Comparison of ENCODE assay signal across 8 cellular contexts in genomic region chr7:37287093-37287492, GRCh38.
DNase-seq lines count a peak whose midpoint lies in the region; ATAC-seq and TF ChIP-seq lines count a peak whose summit lies in the region.

No MANE protein-coding gene starts in this region.

- intact Hi-C loops in colonic mucosa (cut with DNase I) = loop anchor here (5.0 to 10.0 kb wide), 2 partner anchors 208 to 545 kb away; no protein-coding TSS in a partner anchor

- H3K9me3 ChIP-seq in colonic mucosa = no peaks in the 10 kb centered on the region

- no peak for TF ChIP-seq CTCF in colonic mucosa (IDR thresholded peaks at IDR 0.05)

- no peaks in the 10 kb centered on the region for H3K27me3 ChIP-seq in colonic mucosa

- no peak overlapping the region for H3K4me3 ChIP-seq in colonic mucosa

- H3K4me1 ChIP-seq in colonic mucosa = peaks cover 2% of the 10 kb centered on the region

- peak overlapping the region; percentile 34 for H3K27ac Mint-ChIP-seq in activated T-helper 17 cell treated with anti-CD3 and anti-CD28 coated beads, Interleukin-2, amount 50 U/mL, for 72 hours

- peaks cover 12% of the 10 kb centered on the region for H3K4me1 Mint-ChIP-seq in activated T-helper 17 cell treated with anti-CD3 and anti-CD28 coated beads, Interleukin-2, amount 50 U/mL, for 72 hours

- peaks cover 4% of the 10 kb centered on the region for H3K36me3 Mint-ChIP-seq in activated T-helper 17 cell treated with anti-CD3 and anti-CD28 coated beads, Interleukin-2, amount 50 U/mL, for 72 hours (ENCODE audit: low read depth)

- H3K9ac ChIP-seq in colonic mucosa (ENCODE audit: low read depth in 2 of 2, low read length in 2 of 2) = no peak overlapping the region

- H3K27me3 Mint-ChIP-seq in activated T-helper 17 cell treated with anti-CD3 and anti-CD28 coated beads, Interleukin-2, amount 50 U/mL, for 72 hours = no peaks in the 10 kb centered on the region

- DNase-seq in COLO668 (lab: John Stamatoyannopoulos, UW; ENCODE audit: unreplicated experiment) (peak; percentile 28), HuH-7.5 (ENCODE audit: low spot score) (peak; percentile 21), amygdala (lab: John Stamatoyannopoulos, UW) (no peak), UCSD-AML1 (lab: John Stamatoyannopoulos, UW; ENCODE audit: unreplicated experiment) (no peak), T-helper 1 cell (no peak), colonic mucosa (no peak)

- no peaks in the 10 kb centered on the region for H3K9me3 Mint-ChIP-seq in activated T-helper 17 cell treated with anti-CD3 and anti-CD28 coated beads, Interleukin-2, amount 50 U/mL, for 72 hours

- no peak overlapping the region for H3K27ac ChIP-seq in colonic mucosa

- H3K36me3 ChIP-seq in colonic mucosa = no peaks in the 10 kb centered on the region

- H3K4me3 Mint-ChIP-seq in activated T-helper 17 cell treated with anti-CD3 and anti-CD28 coated beads, Interleukin-2, amount 50 U/mL, for 72 hours = no peak overlapping the region

- peak; percentile 56 for ATAC-seq in GM19452 (IDR thresholded peaks at IDR 0.05; ENCODE audit: unreplicated experiment)
- no peak for ATAC-seq in activated T-helper 17 cell treated with anti-CD3 and anti-CD28 coated beads, Interleukin-2, amount 50 U/mL, for 72 hours (replicated peaks)

Comparison
In these comparisons a context has a peak if more than half of its experiments do, and no peak if none do; other contexts are left out.
1. DNase-seq: peak in COLO668 (single experiment) and HuH-7.5 (single experiment); none in amygdala (0 of 56), UCSD-AML1 (single experiment), T-helper 1 cell (0 of 5) and colonic mucosa (single experiment).